In the genomic region with DNA sequence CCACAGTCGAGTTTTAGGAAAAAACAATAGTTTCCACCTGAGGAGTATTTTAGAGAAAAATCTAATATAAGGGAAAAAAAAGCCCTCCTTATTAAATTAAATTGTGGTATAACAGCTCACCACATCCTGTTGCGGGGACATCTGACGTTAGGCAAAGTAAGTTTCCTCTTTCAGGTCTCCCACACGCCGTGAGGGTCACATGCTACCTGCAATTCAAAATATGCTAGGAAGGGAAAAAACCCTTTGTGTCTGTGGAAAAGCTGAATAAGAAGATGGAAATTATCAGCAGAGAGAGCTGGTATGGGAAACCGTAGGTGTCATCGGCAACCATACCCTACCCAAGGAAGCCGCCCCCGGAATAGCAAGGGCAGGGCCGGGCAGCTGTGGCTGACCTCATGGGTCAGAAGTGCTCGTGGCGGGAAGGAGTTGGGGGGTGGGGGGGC, we compare ENCODE assay signal across 10 cellular contexts.
DNase-seq lines count a peak whose midpoint lies in the region; ATAC-seq and TF ChIP-seq lines count a peak whose summit lies in the region.
"Had no signal": no experiment of that assay in that cellular context is flagged by ENCODE, and none has a peak within 500 bp of the region (broad histone marks: within the 10 kb centered on the region; RNA-seq: fewer than 3 reads in every experiment).

No MANE protein-coding gene starts in this region.

- H3K36me3 ChIP-seq in BLaER1 = peaks cover 14% of the 10 kb centered on the region
- no peaks in the 10 kb centered on the region for H3K36me3 ChIP-seq in PC-9 (ENCODE audit: low read depth)

- TF ChIP-seq CTCF in HL-60 (IDR thresholded peaks at IDR 0.05; ENCODE audit: insufficient read depth, low read length) = no peak
- TF ChIP-seq CTCF in omental fat pad (IDR thresholded peaks at IDR 0.05) = no peak
- TF ChIP-seq CTCF in PC-9 (conservative IDR thresholded peaks at IDR 0.05) = no peak

- no peaks in the 10 kb centered on the region for H3K27me3 ChIP-seq in BLaER1
- no peaks in the 10 kb centered on the region for H3K27me3 ChIP-seq in HL-60 (ENCODE audit: insufficient read depth, poor library complexity, severe bottlenecking)
- H3K27me3 ChIP-seq in PC-9 (ENCODE audit: insufficient read depth, low read depth) = peaks cover 32% of the 10 kb centered on the region

- no peaks in the 10 kb centered on the region for H3K79me2 ChIP-seq in PC-9 (ENCODE audit: low read depth)

- H3K9me3 Mint-ChIP-seq in natural killer cell treated with Interleukin-12 subunit alpha and Interleukin-12 subunit beta and Interleukin-15 and Interleukin-18, amount 100 ng/mL, for 72 hours = no peaks in the 10 kb centered on the region

- H3K9me3 ChIP-seq in BLaER1 (no peaks in the 10 kb centered on the region), PC-9 (ENCODE audit: insufficient read depth, low read depth) (no peaks in the 10 kb centered on the region)

- H4K20me1 ChIP-seq in BLaER1 = peaks cover 64% of the 10 kb centered on the region
- no peaks in the 10 kb centered on the region for H4K20me1 ChIP-seq in PC-9 (ENCODE audit: insufficient read depth)

- DNase-seq in HL-60 (ENCODE audit: low read depth in 1 of 2, low spot score in 1 of 2) (peak; percentile 80 to 88), omental fat pad (ENCODE audit: low spot score) (no peak), PC-9 (no peak)
- peak; percentile 76 for DNase-seq in activated CD8-positive, alpha-beta memory T cell treated with anti-CD3 and anti-CD28 coated beads, Interleukin-2, amount 50 U/mL, for 24 hours (ENCODE audit: extremely low read depth)
- DNase-seq in natural killer cell treated with Interleukin-12 subunit alpha and Interleukin-12 subunit beta and Interleukin-15 and Interleukin-18, amount 100 ng/mL, for 72 hours (ENCODE audit: low spot score) = no peak

- ATAC-seq in GM21381 (IDR thresholded peaks at IDR 0.05; ENCODE audit: unreplicated experiment) (peak; percentile 59), omental fat pad (ENCODE audit: low FRiP score) (no peak), SK-N-SH treated with all-trans-retinoic acid at 6 μM for 48 hours (no peak)
- peak; percentile 66 to 78 for ATAC-seq in natural killer cell treated with Interleukin-12 subunit alpha and Interleukin-12 subunit beta and Interleukin-15 and Interleukin-18, amount 100 ng/mL, for 72 hours

- POLR2A ChIA-PET in PC-9 (lab: Charles Lee; ENCODE audit: unreplicated experiment) = interaction anchor here (0.6 kb wide), 1 partner anchor 437 kb away, joined by 5 read pairs; no protein-coding TSS in a partner anchor

- H3K9me2 ChIP-seq in PC-9 (ENCODE audit: insufficient read depth) = no peaks in the 10 kb centered on the region

- peak overlapping the region; percentile 85 for H3K4me2 ChIP-seq in BLaER1
- H3K4me2 ChIP-seq in PC-9 = no peak overlapping the region

- peak overlapping the region; percentile 80 for H3K4me3 Mint-ChIP-seq in natural killer cell treated with Interleukin-12 subunit alpha and Interleukin-12 subunit beta and Interleukin-15 and Interleukin-18, amount 100 ng/mL, for 72 hours

- H3K36me3 Mint-ChIP-seq in natural killer cell treated with Interleukin-12 subunit alpha and Interleukin-12 subunit beta and Interleukin-15 and Interleukin-18, amount 100 ng/mL, for 72 hours = no peaks in the 10 kb centered on the region

- no peak overlapping the region for H2AFZ ChIP-seq in PC-9

- H3K4me1 Mint-ChIP-seq in natural killer cell treated with Interleukin-12 subunit alpha and Interleukin-12 subunit beta and Interleukin-15 and Interleukin-18, amount 100 ng/mL, for 72 hours (ENCODE audit: low read depth in 2 of 2) = peaks cover 44 to 45% of the 10 kb centered on the region in 2 donors

- CTCF ChIA-PET in PC-9 (lab: Charles Lee) = no interaction called here

- H3K4me1 ChIP-seq in BLaER1 = peaks cover 58% of the 10 kb centered on the region
- H3K4me1 ChIP-seq in PC-9 (replicated peaks; ENCODE audit: insufficient read depth) = no peaks in the 10 kb centered on the region

- no peaks in the 10 kb centered on the region for H3F3A ChIP-seq in PC-9 (ENCODE audit: insufficient read depth, low read depth)

- intact Hi-C loops in PC-9 (cut with micrococcal nuclease; ENCODE audit: unreplicated experiment) = loop anchor here (10.0 kb wide), 1 partner anchor 121 kb away; no protein-coding TSS in a partner anchor

- no TSS peak for BruUV-seq in PC-9 (replicated peaks; lab: Mats Ljungman, UMichigan)

- H3K27ac ChIP-seq in BLaER1 (peak overlapping the region; percentile 57; the same call in 1 of the 2 replicates), HL-60 (replicated peaks) (peak overlapping the region; percentile 78), PC-9 (no peak overlapping the region)
- H3K27ac ChIP-seq: C4-2B, VCaP had no signal

- H3K27me3 Mint-ChIP-seq in natural killer cell treated with Interleukin-12 subunit alpha and Interleukin-12 subunit beta and Interleukin-15 and Interleukin-18, amount 100 ng/mL, for 72 hours = no peaks in the 10 kb centered on the region

- H3K27ac Mint-ChIP-seq in natural killer cell treated with Interleukin-12 subunit alpha and Interleukin-12 subunit beta and Interleukin-15 and Interleukin-18, amount 100 ng/mL, for 72 hours = peak overlapping the region; percentile 65 to 75

- H3K9ac ChIP-seq in BLaER1 = no peak overlapping the region

- H3K4me3 ChIP-seq in BLaER1 = no peak overlapping the region; the same call in 1 of the 2 replicates
- H3K4me3 ChIP-seq in HL-60 (replicated peaks; ENCODE audit: insufficient read depth, low read length) = no peak overlapping the region
- no peak overlapping the region for H3K4me3 ChIP-seq in PC-9

TF ChIP-seq in SK-N-SH treated with all-trans-retinoic acid at 6 μM for 48 hours, 23 proteins besides CTCF, POLR2A, EP300 and RAD21 (continues in another document):
- TF ChIP-seq ZNF565 (CRISPR knock-in tag; conservative IDR thresholded peaks at IDR 0.05; ENCODE audit: low read depth) = no peak
- TF ChIP-seq CSDC2 (CRISPR knock-in tag; IDR thresholded peaks at IDR 0.05) = no peak
- TF ChIP-seq ARNTL (CRISPR knock-in tag; IDR thresholded peaks at IDR 0.05; ENCODE audit: borderline replicate concordance, low read depth) = no peak
- TF ChIP-seq TOX (CRISPR knock-in tag; IDR thresholded peaks at IDR 0.05; ENCODE audit: borderline replicate concordance) = no peak
- no peak for TF ChIP-seq ZFP30 (CRISPR knock-in tag; IDR thresholded peaks at IDR 0.05)
- no peak for TF ChIP-seq RARB (CRISPR knock-in tag; IDR thresholded peaks at IDR 0.05)
- TF ChIP-seq, protein P1, sequence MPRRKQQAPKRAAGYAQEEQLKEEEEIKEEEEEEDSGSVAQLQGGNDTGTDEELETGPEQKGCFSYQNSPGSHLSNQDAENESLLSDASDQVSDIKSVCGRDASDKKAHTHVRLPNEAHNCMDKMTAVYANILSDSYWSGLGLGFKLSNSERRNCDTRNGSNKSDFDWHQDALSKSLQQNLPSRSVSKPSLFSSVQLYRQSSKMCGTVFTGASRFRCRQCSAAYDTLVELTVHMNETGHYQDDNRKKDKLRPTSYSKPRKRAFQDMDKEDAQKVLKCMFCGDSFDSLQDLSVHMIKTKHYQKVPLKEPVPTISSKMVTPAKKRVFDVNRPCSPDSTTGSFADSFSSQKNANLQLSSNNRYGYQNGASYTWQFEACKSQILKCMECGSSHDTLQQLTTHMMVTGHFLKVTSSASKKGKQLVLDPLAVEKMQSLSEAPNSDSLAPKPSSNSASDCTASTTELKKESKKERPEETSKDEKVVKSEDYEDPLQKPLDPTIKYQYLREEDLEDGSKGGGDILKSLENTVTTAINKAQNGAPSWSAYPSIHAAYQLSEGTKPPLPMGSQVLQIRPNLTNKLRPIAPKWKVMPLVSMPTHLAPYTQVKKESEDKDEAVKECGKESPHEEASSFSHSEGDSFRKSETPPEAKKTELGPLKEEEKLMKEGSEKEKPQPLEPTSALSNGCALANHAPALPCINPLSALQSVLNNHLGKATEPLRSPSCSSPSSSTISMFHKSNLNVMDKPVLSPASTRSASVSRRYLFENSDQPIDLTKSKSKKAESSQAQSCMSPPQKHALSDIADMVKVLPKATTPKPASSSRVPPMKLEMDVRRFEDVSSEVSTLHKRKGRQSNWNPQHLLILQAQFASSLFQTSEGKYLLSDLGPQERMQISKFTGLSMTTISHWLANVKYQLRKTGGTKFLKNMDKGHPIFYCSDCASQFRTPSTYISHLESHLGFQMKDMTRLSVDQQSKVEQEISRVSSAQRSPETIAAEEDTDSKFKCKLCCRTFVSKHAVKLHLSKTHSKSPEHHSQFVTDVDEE (CRISPR knock-in tag; IDR thresholded peaks at IDR 0.05) = no peak
- TF ChIP-seq ZFP3 (CRISPR knock-in tag; IDR thresholded peaks at IDR 0.05) = no peak
- no peak for TF ChIP-seq ISL1 (CRISPR knock-in tag; IDR thresholded peaks at IDR 0.05)
- TF ChIP-seq, protein P2, sequence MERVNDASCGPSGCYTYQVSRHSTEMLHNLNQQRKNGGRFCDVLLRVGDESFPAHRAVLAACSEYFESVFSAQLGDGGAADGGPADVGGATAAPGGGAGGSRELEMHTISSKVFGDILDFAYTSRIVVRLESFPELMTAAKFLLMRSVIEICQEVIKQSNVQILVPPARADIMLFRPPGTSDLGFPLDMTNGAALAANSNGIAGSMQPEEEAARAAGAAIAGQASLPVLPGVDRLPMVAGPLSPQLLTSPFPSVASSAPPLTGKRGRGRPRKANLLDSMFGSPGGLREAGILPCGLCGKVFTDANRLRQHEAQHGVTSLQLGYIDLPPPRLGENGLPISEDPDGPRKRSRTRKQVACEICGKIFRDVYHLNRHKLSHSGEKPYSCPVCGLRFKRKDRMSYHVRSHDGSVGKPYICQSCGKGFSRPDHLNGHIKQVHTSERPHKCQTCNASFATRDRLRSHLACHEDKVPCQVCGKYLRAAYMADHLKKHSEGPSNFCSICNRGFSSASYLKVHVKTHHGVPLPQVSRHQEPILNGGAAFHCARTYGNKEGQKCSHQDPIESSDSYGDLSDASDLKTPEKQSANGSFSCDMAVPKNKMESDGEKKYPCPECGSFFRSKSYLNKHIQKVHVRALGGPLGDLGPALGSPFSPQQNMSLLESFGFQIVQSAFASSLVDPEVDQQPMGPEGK (CRISPR knock-in tag; IDR thresholded peaks at IDR 0.05; ENCODE audit: borderline replicate concordance) = no peak
- TF ChIP-seq ZNF70 (CRISPR knock-in tag; IDR thresholded peaks at IDR 0.05) = no peak
- TF ChIP-seq OSR1 (CRISPR knock-in tag; IDR thresholded peaks at IDR 0.05) = no peak
- TF ChIP-seq ESRRG (CRISPR knock-in tag; IDR thresholded peaks at IDR 0.05) = no peak

Comparison
In these comparisons a context has a peak if more than half of its experiments do, and no peak if none do; other contexts are left out.
1. ATAC-seq: peak in GM21381 (single experiment) and natural killer cell treated with Interleukin-12 subunit alpha and Interleukin-12 subunit beta and Interleukin-15 and Interleukin-18, amount 100 ng/mL, for 72 hours (2 of 2); none in omental fat pad (single experiment) and SK-N-SH treated with all-trans-retinoic acid at 6 μM for 48 hours (single experiment).
2. DNase-seq: peak in HL-60 (2 of 2) and activated CD8-positive, alpha-beta memory T cell treated with anti-CD3 and anti-CD28 coated beads, Interleukin-2, amount 50 U/mL, for 24 hours (single experiment); none in natural killer cell treated with Interleukin-12 subunit alpha and Interleukin-12 subunit beta and Interleukin-15 and Interleukin-18, amount 100 ng/mL, for 72 hours (single experiment), omental fat pad (single experiment) and PC-9 (0 of 2).